Comparison of ENCODE assay signal across 12 cellular contexts in genomic region chr11:65473275-65473860, GRCh38. TPM values are rescaled to one million over a fixed set of nuclear protein-coding genes. Genes with fewer than 3 reads are reported as not detected.
DNase-seq lines count a peak whose midpoint lies in the region; ATAC-seq and TF ChIP-seq lines count a peak whose summit lies in the region.
"Had no signal": no experiment of that assay in that cellular context is flagged by ENCODE, and none has a peak within 500 bp of the region (broad histone marks: within the 10 kb centered on the region; RNA-seq: fewer than 3 reads in every experiment).

No MANE protein-coding gene starts in this region.

- no peak for TF ChIP-seq CTCF in heart right ventricle (IDR thresholded peaks at IDR 0.05)
- TF ChIP-seq CTCF in astrocyte of the spinal cord (IDR thresholded peaks at IDR 0.05; ENCODE audit: low read depth, low read length), result no peak
- no peak for TF ChIP-seq CTCF in mesothelial cell of epicardium (IDR thresholded peaks at IDR 0.05; ENCODE audit: unreplicated experiment)
- no peak for TF ChIP-seq CTCF in uterus (IDR thresholded peaks at IDR 0.05)
- no peak for TF ChIP-seq CTCF in lower leg skin (IDR thresholded peaks at IDR 0.05)

- no peaks in the 10 kb centered on the region for H3K9me3 Mint-ChIP-seq in mesothelial cell of epicardium

- ATAC-seq in heart right ventricle, result no peak
- no peak for ATAC-seq in left cardiac atrium
- no peak for ATAC-seq in HG02642 (IDR thresholded peaks at IDR 0.05; ENCODE audit: poor library complexity, unreplicated experiment)

- H3K4me1 Mint-ChIP-seq in mesothelial cell of epicardium, result peaks cover 28% of the 10 kb centered on the region

- no peak overlapping the region for H3K4me3 ChIP-seq in heart right ventricle
- H3K4me3 ChIP-seq in astrocyte of the spinal cord (ENCODE audit: low read depth, low read length), result no peak overlapping the region
- H3K4me3 ChIP-seq in uterus, result no peak overlapping the region
- H3K4me3 ChIP-seq in lower leg skin (ENCODE audit: low read depth, poor library complexity, severe bottlenecking), result no peak overlapping the region

- H3K9me3 ChIP-seq in heart right ventricle (no peaks in the 10 kb centered on the region), uterus (no peaks in the 10 kb centered on the region)

- WGBS in heart right ventricle, 2 donors, result 84 to 87% methylated on average over 7 of the region's 7 CpGs
- 83 to 87% methylated on average over 7 of the region's 7 CpGs for WGBS in lower leg skin, 2 donors

- TF ChIP-seq POLR2A in uterus (IDR thresholded peaks at IDR 0.05) (no peak), lower leg skin (IDR thresholded peaks at IDR 0.05) (no peak)

- DNase-seq in heart right ventricle, result no peak
- DNase-seq in left cardiac atrium, result no peak
- peak; percentile 40 for DNase-seq in astrocyte of the spinal cord (ENCODE audit: low read depth, low spot score)
- no peak for DNase-seq in mesothelial cell of epicardium (ENCODE audit: low spot score in 2 of 2, unreplicated experiment in 2 of 2)
- peak in 1 of 2 donors; percentile 24 for DNase-seq in uterus
- no peak for DNase-seq in lower leg skin (ENCODE audit: low spot score in 2 of 2)
- DNase-seq in RPMI8226, result no peak
- DNase-seq: activated effector memory CD4-positive, alpha-beta T cell treated with anti-CD3 and anti-CD28 coated beads, Interleukin-2, amount 50 U/mL, for 16 hours; COR-L47; NCI-H1436; stimulated activated CD4-positive, alpha-beta T cell treated with anti-CD3 and anti-CD28 coated beads, Interleukin-2, amount 100 ng/mL, for 48 hours had no signal

- H3K36me3 Mint-ChIP-seq in mesothelial cell of epicardium, result no peaks in the 10 kb centered on the region

- peak overlapping the region; percentile 25 for H3K27ac Mint-ChIP-seq in mesothelial cell of epicardium

- H3K4me1 ChIP-seq in heart right ventricle, result peaks cover 19 to 63% (median 52%) of the 10 kb centered on the region in 9 donors
- H3K4me1 ChIP-seq in uterus, result peaks cover 4 to 22% of the 10 kb centered on the region in 2 donors

- H3K27me3 ChIP-seq in heart right ventricle, result no peaks in the 10 kb centered on the region
- no peaks in the 10 kb centered on the region for H3K27me3 ChIP-seq in uterus

- H3K27me3 Mint-ChIP-seq in mesothelial cell of epicardium (ENCODE audit: low read depth), result no peaks in the 10 kb centered on the region

- H3K36me3 ChIP-seq in heart right ventricle (no peaks in the 10 kb centered on the region), uterus (no peaks in the 10 kb centered on the region)

- in situ Hi-C loops in astrocyte of the spinal cord (cut with HindIII; ENCODE audit: low sequenced_read_pairs), result no loop called here

- H3K27ac ChIP-seq in heart right ventricle, result peak overlapping the region; percentile 86 to 100 (median 98)
- H3K27ac ChIP-seq in uterus, result peak overlapping the region; percentile 97 to 98

- intact Hi-C loops in heart right ventricle (cut with DNase I), result loop anchor here in 4 of 10 donors (5.0 to 10.0 kb wide), 4 partner anchors 34 to 59 kb away; no protein-coding TSS in a partner anchor
- intact Hi-C loops in left cardiac atrium (cut with DNase I), result loop anchor here in 1 of 2 donors (5.0 kb wide), 1 partner anchor 51 kb away; the partner anchor contains the start of gene NEAT1
- intact Hi-C loops in uterus (cut with DNase I; ENCODE audit: low total_unique reads), result no loop called here
- intact Hi-C loops in lower leg skin (cut with DNase I; ENCODE audit: low total_unique reads), result no loop called here

- H3K4me3 Mint-ChIP-seq in mesothelial cell of epicardium, result no peak overlapping the region

RNA-seq across cellular contexts. Expression of gene MALAT1, which starts 25.5 kb away (rescaled TPM):
- 1,000 to 10,000 TPM; 4,742 to 8,462 (median 5,956) TPM for total RNA-seq in heart right ventricle
- polyA plus RNA-seq in heart right ventricle, result 1,000 to 10,000 TPM in 1 of 2 donors, 100 to 1,000 TPM in 1; 205 to 8,339 TPM
- 1,000 to 10,000 TPM; 4,098 to 7,342 TPM for total RNA-seq in left cardiac atrium
- total RNA-seq in mesothelial cell of epicardium, result 15,343 to 16,172 TPM (median 16,018 TPM) in 3 replicates
- over 10,000 TPM in 3 of 4 donors, 1,000 to 10,000 TPM in 1; 6,732 to 19,335 (median 13,886) TPM for total RNA-seq in uterus
- over 10,000 TPM in 1 of 4 donors, 1,000 to 10,000 TPM in 3; 5,806 to 14,299 (median 7,416) TPM for total RNA-seq in lower leg skin

RNA-seq across cellular contexts. Expression of gene NEAT1, which starts 50.8 kb away (rescaled TPM):
- total RNA-seq in heart right ventricle, result 100 to 1,000 TPM; 284 to 808 (median 432) TPM
- 1,000 to 10,000 TPM in 1 of 2 donors, 100 to 1,000 TPM in 1; 103 to 1,899 TPM for polyA plus RNA-seq in heart right ventricle
- total RNA-seq in left cardiac atrium, result 100 to 1,000 TPM; 405 to 657 TPM
- 236 to 269 TPM (median 246 TPM) in 3 replicates for total RNA-seq in mesothelial cell of epicardium
- total RNA-seq in uterus, result 100 to 1,000 TPM in 3 of 4 donors, 10 to 100 TPM in 1; 33.6 to 932 (median 120) TPM
- 100 to 1,000 TPM; 147 to 645 (median 301) TPM for total RNA-seq in lower leg skin

RNA-seq across cellular contexts. Expression of gene SCYL1, which starts 51.5 kb away (rescaled TPM):
- total RNA-seq in heart right ventricle, result 10 to 100 TPM; 47.4 to 66.9 (median 55.6) TPM
- 100 to 1,000 TPM in 1 of 2 donors, 10 to 100 TPM in 1; 90.0 to 130 TPM for polyA plus RNA-seq in heart right ventricle
- total RNA-seq in left cardiac atrium, result 10 to 100 TPM; 51.5 to 67.3 TPM
- total RNA-seq in mesothelial cell of epicardium, result 83.4 to 91.1 TPM (median 89.5 TPM) in 3 replicates
- 100 to 1,000 TPM in 1 of 4 donors, 10 to 100 TPM in 3; 28.8 to 101 (median 70.1) TPM for total RNA-seq in uterus
- 100 to 1,000 TPM in 1 of 4 donors, 10 to 100 TPM in 3; 73.1 to 103 (median 89.5) TPM for total RNA-seq in lower leg skin
